ENCODE assay signal across 31 cellular contexts in genomic region chr2:120768112-120769048, GRCh38. TPM values are rescaled to one million over a fixed set of nuclear protein-coding genes. Genes with fewer than 3 reads are reported as not detected.
DNase-seq lines count a peak whose midpoint lies in the region; ATAC-seq, FAIRE-seq and TF ChIP-seq lines count a peak whose summit lies in the region.
"Had no signal": no experiment of that assay in that cellular context is flagged by ENCODE, and none has a peak within 500 bp of the region (broad histone marks: within the 10 kb centered on the region; RNA-seq: fewer than 3 reads in every experiment).

No MANE protein-coding gene starts in this region.

- H2AFZ ChIP-seq in astrocyte (ENCODE audit: low read depth, low read length): no peak overlapping the region

- TF ChIP-seq CTCF in HEK293 (tag by site-specific recombination; IDR thresholded peaks at IDR 0.05) (no peak), astrocyte (IDR thresholded peaks at IDR 0.05; ENCODE audit: insufficient read depth, low read depth, low read length) (no peak), kidney (IDR thresholded peaks at IDR 0.05; ENCODE audit: borderline replicate concordance, extremely low read depth, insufficient read depth) (no peak), sigmoid colon (IDR thresholded peaks at IDR 0.05) (no peak)

- H4K20me1 ChIP-seq in astrocyte (ENCODE audit: insufficient read depth, low read length): peaks cover 22% of the 10 kb centered on the region

- 86 to 89% methylated on average over 17 of the region's 17 CpGs for WGBS in sigmoid colon, 2 donors

- no peaks in the 10 kb centered on the region for H3K36me3 Mint-ChIP-seq in astrocyte (ENCODE audit: low read depth, unreplicated experiment)
- H3K36me3 Mint-ChIP-seq in activated CD4-positive, alpha-beta memory T cell treated with anti-CD3 and anti-CD28 coated beads for 36 hours: no peaks in the 10 kb centered on the region
- H3K36me3 Mint-ChIP-seq: activated naive CD4-positive, alpha-beta T cell treated with anti-CD3 and anti-CD28 coated beads, Interleukin-2, amount 10 ng/mL, durations not matched to agents 7 days and 5 days had no signal

- H3K4me3 Mint-ChIP-seq in astrocyte (ENCODE audit: unreplicated experiment): peak overlapping the region; percentile 27
- no peak overlapping the region for H3K4me3 Mint-ChIP-seq in activated CD4-positive, alpha-beta memory T cell treated with anti-CD3 and anti-CD28 coated beads for 36 hours
- H3K4me3 Mint-ChIP-seq: activated naive CD4-positive, alpha-beta T cell treated with anti-CD3 and anti-CD28 coated beads, Interleukin-2, amount 10 ng/mL, durations not matched to agents 7 days and 5 days; activated T-cell treated with anti-CD3 and anti-CD28 coated beads, Interleukin-2, amount 50 U/mL, for 24 hours; dendritic cell treated with granulocyte-macrophage colony-stimulating factor and Interleukin-4, amounts not matched to agents 40 ng/mL and 50 ng/mL, for 4 days; H9 had no signal

- POLR2A ChIA-PET in HEK293 (lab: Yijun Ruan, JAX): interaction anchor here (0.5 kb wide), 1 partner anchor 9 kb away, joined by 4 read pairs; no protein-coding TSS in a partner anchor
- POLR2A ChIA-PET in activated CD4-positive, alpha-beta memory T cell treated with anti-CD3 and anti-CD28 coated beads for 36 hours (lab: Charles Lee): no interaction called here

- TF ChIP-seq POLR2A in sigmoid colon (IDR thresholded peaks at IDR 0.05): no peak

- no peak overlapping the region for H3K9ac ChIP-seq in astrocyte (ENCODE audit: low read length)
- H3K9ac ChIP-seq in kidney (ENCODE audit: low read length in 2 of 2): no peak overlapping the region

- peaks cover 75% of the 10 kb centered on the region for H3K4me1 Mint-ChIP-seq in astrocyte (ENCODE audit: low read depth, unreplicated experiment)
- H3K4me1 Mint-ChIP-seq in activated CD4-positive, alpha-beta memory T cell treated with anti-CD3 and anti-CD28 coated beads for 36 hours (ENCODE audit: low read depth): no peaks in the 10 kb centered on the region
- H3K4me1 Mint-ChIP-seq: activated naive CD4-positive, alpha-beta T cell treated with anti-CD3 and anti-CD28 coated beads, Interleukin-2, amount 10 ng/mL, durations not matched to agents 7 days and 5 days had no signal

- TF ChIP-seq EP300 in sigmoid colon (IDR thresholded peaks at IDR 0.05): no peak

- no peaks in the 10 kb centered on the region for H3K36me3 ChIP-seq in HEK293 (ENCODE audit: control insufficient read depth in 2 of 2, insufficient read depth in 1 of 2, low read length in 2 of 2)
- H3K36me3 ChIP-seq in astrocyte (ENCODE audit: insufficient read depth, low read length): no peaks in the 10 kb centered on the region
- H3K36me3 ChIP-seq in kidney (ENCODE audit: control insufficient read depth in 1 of 2, insufficient read depth in 2 of 2, low read length in 2 of 2): no peaks in the 10 kb centered on the region
- H3K36me3 ChIP-seq in sigmoid colon: no peaks in the 10 kb centered on the region
- H3K36me3 ChIP-seq: gastroesophageal sphincter, thoracic aorta had no signal

- H3K27me3 Mint-ChIP-seq in astrocyte (ENCODE audit: low read depth, unreplicated experiment): no peaks in the 10 kb centered on the region
- peaks cover 1% of the 10 kb centered on the region for H3K27me3 Mint-ChIP-seq in activated CD4-positive, alpha-beta memory T cell treated with anti-CD3 and anti-CD28 coated beads for 36 hours
- H3K27me3 Mint-ChIP-seq: activated naive CD4-positive, alpha-beta T cell treated with anti-CD3 and anti-CD28 coated beads, Interleukin-2, amount 10 ng/mL, durations not matched to agents 7 days and 5 days; activated T-cell treated with anti-CD3 and anti-CD28 coated beads, Interleukin-2, amount 50 U/mL, for 24 hours; dendritic cell treated with granulocyte-macrophage colony-stimulating factor and Interleukin-4, amounts not matched to agents 40 ng/mL and 50 ng/mL, for 4 days had no signal

- H3K79me2 ChIP-seq in astrocyte (ENCODE audit: insufficient read depth, low read length): peaks cover 89% of the 10 kb centered on the region

- no peaks in the 10 kb centered on the region for H3K9me3 ChIP-seq in HEK293 (ENCODE audit: control insufficient read depth, insufficient read depth, low read depth, low read length)
- no peaks in the 10 kb centered on the region for H3K9me3 ChIP-seq in astrocyte (ENCODE audit: insufficient read depth, low read depth, low read length)
- no peaks in the 10 kb centered on the region for H3K9me3 ChIP-seq in kidney (ENCODE audit: control insufficient read depth in 1 of 2, low read length in 2 of 2)
- H3K9me3 ChIP-seq in sigmoid colon: no peaks in the 10 kb centered on the region
- H3K9me3 ChIP-seq: gastroesophageal sphincter, thoracic aorta had no signal

- H3K27ac Mint-ChIP-seq in astrocyte (ENCODE audit: unreplicated experiment): peak overlapping the region; percentile 77
- H3K27ac Mint-ChIP-seq in activated CD4-positive, alpha-beta memory T cell treated with anti-CD3 and anti-CD28 coated beads for 36 hours: no peak overlapping the region
- H3K27ac Mint-ChIP-seq: activated naive CD4-positive, alpha-beta T cell treated with anti-CD3 and anti-CD28 coated beads, Interleukin-2, amount 10 ng/mL, durations not matched to agents 7 days and 5 days; activated T-cell treated with anti-CD3 and anti-CD28 coated beads, Interleukin-2, amount 50 U/mL, for 24 hours; dendritic cell treated with granulocyte-macrophage colony-stimulating factor and Interleukin-4, amounts not matched to agents 40 ng/mL and 50 ng/mL, for 4 days had no signal

- H3K9me3 Mint-ChIP-seq in astrocyte (ENCODE audit: unreplicated experiment): no peaks in the 10 kb centered on the region
- no peaks in the 10 kb centered on the region for H3K9me3 Mint-ChIP-seq in activated CD4-positive, alpha-beta memory T cell treated with anti-CD3 and anti-CD28 coated beads for 36 hours
- H3K9me3 Mint-ChIP-seq: activated naive CD4-positive, alpha-beta T cell treated with anti-CD3 and anti-CD28 coated beads, Interleukin-2, amount 10 ng/mL, durations not matched to agents 7 days and 5 days; activated T-cell treated with anti-CD3 and anti-CD28 coated beads, Interleukin-2, amount 50 U/mL, for 24 hours; dendritic cell treated with granulocyte-macrophage colony-stimulating factor and Interleukin-4, amounts not matched to agents 40 ng/mL and 50 ng/mL, for 4 days; H9 had no signal

- ATAC-seq in HG03175 (IDR thresholded peaks at IDR 0.05; ENCODE audit: unreplicated experiment) (no peak), GM18907 (IDR thresholded peaks at IDR 0.05; ENCODE audit: unreplicated experiment) (no peak)
- ATAC-seq: activated CD4-positive, CD25-positive, alpha-beta regulatory T cell treated with anti-CD3 and anti-CD28 coated beads, Interleukin-2, amount 50 U/mL, for 24 hours; gastroesophageal sphincter had no signal

- no peaks in the 10 kb centered on the region for H3K27me3 ChIP-seq in astrocyte (ENCODE audit: insufficient read depth, low read length)
- H3K27me3 ChIP-seq in sigmoid colon: no peaks in the 10 kb centered on the region
- H3K27me3 ChIP-seq: gastroesophageal sphincter had no signal

- FAIRE-seq in astrocyte (lab: Jason Lieb, UNC) (no peak), kidney (lab: Jason Lieb, UNC) (no peak)
- FAIRE-seq: endometrium had no signal

- H3K27ac ChIP-seq in HEK293 (ENCODE audit: extremely low read depth, low read depth, low read length) (no peak overlapping the region), astrocyte (ENCODE audit: low read depth, low read length) (no peak overlapping the region), kidney (ENCODE audit: low read depth in 2 of 2, low read length in 2 of 2) (no peak overlapping the region), sigmoid colon (no peak overlapping the region)
- H3K27ac ChIP-seq: thoracic aorta had no signal

- CTCF ChIA-PET in HEK293 (lab: Yijun Ruan, JAX): interaction anchor here (0.8 kb wide), 1 partner anchor 28 kb away, joined by 3 read pairs; no protein-coding TSS in a partner anchor
- CTCF ChIA-PET in activated CD4-positive, alpha-beta memory T cell treated with anti-CD3 and anti-CD28 coated beads for 36 hours (lab: Charles Lee): no interaction called here

- H3K4me2 ChIP-seq in astrocyte (ENCODE audit: low read length): no peak overlapping the region

- H3K4me3 ChIP-seq in HEK293 (ENCODE audit: low read depth, low read length) (no peak overlapping the region), astrocyte (ENCODE audit: insufficient read depth, low read depth, low read length) (no peak overlapping the region), kidney (ENCODE audit: low read length in 2 of 2) (no peak overlapping the region), sigmoid colon (no peak overlapping the region)
- H3K4me3 ChIP-seq: gastroesophageal sphincter, thoracic aorta had no signal

- intact Hi-C loops in kidney (cut with DNase I): no loop called here
- intact Hi-C loops in sigmoid colon (cut with DNase I): no loop called here
- intact Hi-C loops in activated CD4-positive, alpha-beta memory T cell treated with anti-CD3 and anti-CD28 coated beads for 36 hours (cut with micrococcal nuclease): no loop called here

- H3K4me1 ChIP-seq in HEK293 (ENCODE audit: control insufficient read depth, insufficient read depth, low read length) (peaks cover 8% of the 10 kb centered on the region; the same call in 1 of the 2 replicates), astrocyte (ENCODE audit: insufficient read depth, low read length) (peaks cover 65% of the 10 kb centered on the region), kidney (ENCODE audit: control insufficient read depth in 1 of 2, insufficient read depth in 1 of 2, low read depth in 1 of 2, low read length in 2 of 2) (peaks cover 0 to 20% of the 10 kb centered on the region in 2 donors), sigmoid colon (peaks cover 0 to 47% (median 33%) of the 10 kb centered on the region in 4 donors)

- DNase-seq in astrocyte (ENCODE audit: low read depth) (no peak), kidney (peak; percentile 52), sigmoid colon (peak; percentile 63), NCI-H2196 treated with DMSO at 0.1 percent for 48 hours (lab: John Stamatoyannopoulos, UW; ENCODE audit: unreplicated experiment) (no peak)
- no peak for DNase-seq in activated CD4-positive, alpha-beta memory T cell treated with anti-CD3 and anti-CD28 coated beads for 36 hours
- DNase-seq: activated naive CD4-positive, alpha-beta T cell treated with anti-CD3 and anti-CD28 coated beads, Interleukin-2, amount 10 ng/mL, durations not matched to agents 7 days and 5 days; activated T-cell treated with anti-CD3 and anti-CD28 coated beads, Interleukin-2, amount 50 U/mL, for 24 hours; amniotic stem cell; C1 segment of cervical spinal cord; Calu3; caudate nucleus; DND-41; mammary epithelial cell; NCI-H1105 treated with DMSO at 0.1 percent for 48 hours; NCI-H2081; NCI-H82; nucleus accumbens; OCI-M1; SHP77 treated with DMSO at 0.1 percent for 48 hours; stimulated activated CD4-positive, alpha-beta T cell treated with anti-CD3 and anti-CD28 coated beads, Interleukin-4, amount 100 ng/mL, for 24 hours; stimulated activated naive CD4-positive, alpha-beta T cell; SW 1271 had no signal

RNA-seq across cellular contexts. Expression of gene GLI2, which starts 32.7 kb away (rescaled TPM):
- total RNA-seq in astrocyte: 42.9 and 44.5 TPM in 2 replicates
- total RNA-seq in kidney: 3.7 TPM
- 0.32 TPM for polyA plus RNA-seq in kidney (ENCODE audit: insufficient read depth, low read depth, low replicate concordance)
- 1 to 10 TPM; 2.1 to 6.4 (median 2.9) TPM for total RNA-seq in sigmoid colon
- under 1 TPM; 0.23 to 0.76 (median 0.60) TPM for polyA plus RNA-seq in sigmoid colon
- not detected for total RNA-seq in activated CD4-positive, alpha-beta memory T cell treated with anti-CD3 and anti-CD28 coated beads for 36 hours

Comparison
In these comparisons a context has a peak if more than half of its experiments do, and no peak if none do; other contexts are left out.
1. DNase-seq: peak in kidney (single experiment) and sigmoid colon (single experiment); none in astrocyte (single experiment), NCI-H2196 treated with DMSO at 0.1 percent for 48 hours (single experiment) and activated CD4-positive, alpha-beta memory T cell treated with anti-CD3 and anti-CD28 coated beads for 36 hours (single experiment).